ENCODE assay signal across 15 cellular contexts in the genomic region with DNA sequence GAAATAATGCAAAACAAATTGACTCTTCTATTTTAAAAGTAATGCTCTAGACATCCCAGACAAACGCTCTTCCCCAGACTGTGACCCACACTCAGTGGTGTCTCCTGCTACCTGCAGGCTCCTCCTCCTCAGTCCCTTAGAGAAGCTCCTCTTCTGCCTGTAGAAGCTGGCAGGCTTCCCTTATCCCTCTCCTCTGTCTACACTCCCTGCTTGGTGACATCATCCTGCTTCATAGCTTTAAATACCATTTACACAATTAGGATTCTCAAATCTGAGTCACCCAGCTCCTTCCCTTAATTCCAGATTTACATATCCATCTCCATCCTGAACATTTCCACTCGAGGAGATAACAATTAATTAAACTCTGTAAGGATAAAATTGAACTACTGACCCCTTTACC.
DNase-seq lines count a peak whose midpoint lies in the region; ATAC-seq lines count a peak whose summit lies in the region.
"Had no signal": no experiment of that assay in that cellular context is flagged by ENCODE, and none has a peak within 500 bp of the region (broad histone marks: within the 10 kb centered on the region; RNA-seq: fewer than 3 reads in every experiment).

No MANE protein-coding gene starts in this region.

- ATAC-seq in GM19351 (IDR thresholded peaks at IDR 0.05; ENCODE audit: unreplicated experiment): no peak
- ATAC-seq in sciatic nerve: no peak
- ATAC-seq: activated CD4-positive, CD25-positive, alpha-beta regulatory T cell treated with anti-CD3 and anti-CD28 coated beads, Interleukin-2, amount 50 U/mL, for 24 hours; effector memory CD8-positive, alpha-beta T cell had no signal

- DNase-seq in A172 (ENCODE audit: low spot score) (peak; percentile 9), HS-5 (ENCODE audit: low read depth) (peak; percentile 56), amniotic stem cell (lab: John Stamatoyannopoulos, UW) (peak; percentile 45), fibroblast of peridontal ligament (ENCODE audit: extremely low read depth) (peak; percentile 57), T-helper 1 cell (no peak), sciatic nerve (ENCODE audit: low spot score) (no peak)
- no peak for DNase-seq in activated effector memory CD4-positive, alpha-beta T cell treated with anti-CD3 and anti-CD28 coated beads, Interleukin-2, amount 50 U/mL, for 16 hours
- DNase-seq: 8988T; activated naive CD4-positive, alpha-beta T cell treated with Interleukin-2 at 50 U/mL for 16 hours; effector memory CD8-positive, alpha-beta T cell; midbrain; NCI-H2081; T-helper 2 cell had no signal

- intact Hi-C loops in sciatic nerve (cut with DNase I): no loop called here

Comparison
In these comparisons a context has a peak if more than half of its experiments do, and no peak if none do; other contexts are left out.
1. DNase-seq: peak in A172 (single experiment), HS-5 (single experiment), amniotic stem cell (single experiment) and fibroblast of peridontal ligament (single experiment); none in T-helper 1 cell (0 of 5), sciatic nerve (single experiment) and activated effector memory CD4-positive, alpha-beta T cell treated with anti-CD3 and anti-CD28 coated beads, Interleukin-2, amount 50 U/mL, for 16 hours (single experiment).